In the genomic region with DNA sequence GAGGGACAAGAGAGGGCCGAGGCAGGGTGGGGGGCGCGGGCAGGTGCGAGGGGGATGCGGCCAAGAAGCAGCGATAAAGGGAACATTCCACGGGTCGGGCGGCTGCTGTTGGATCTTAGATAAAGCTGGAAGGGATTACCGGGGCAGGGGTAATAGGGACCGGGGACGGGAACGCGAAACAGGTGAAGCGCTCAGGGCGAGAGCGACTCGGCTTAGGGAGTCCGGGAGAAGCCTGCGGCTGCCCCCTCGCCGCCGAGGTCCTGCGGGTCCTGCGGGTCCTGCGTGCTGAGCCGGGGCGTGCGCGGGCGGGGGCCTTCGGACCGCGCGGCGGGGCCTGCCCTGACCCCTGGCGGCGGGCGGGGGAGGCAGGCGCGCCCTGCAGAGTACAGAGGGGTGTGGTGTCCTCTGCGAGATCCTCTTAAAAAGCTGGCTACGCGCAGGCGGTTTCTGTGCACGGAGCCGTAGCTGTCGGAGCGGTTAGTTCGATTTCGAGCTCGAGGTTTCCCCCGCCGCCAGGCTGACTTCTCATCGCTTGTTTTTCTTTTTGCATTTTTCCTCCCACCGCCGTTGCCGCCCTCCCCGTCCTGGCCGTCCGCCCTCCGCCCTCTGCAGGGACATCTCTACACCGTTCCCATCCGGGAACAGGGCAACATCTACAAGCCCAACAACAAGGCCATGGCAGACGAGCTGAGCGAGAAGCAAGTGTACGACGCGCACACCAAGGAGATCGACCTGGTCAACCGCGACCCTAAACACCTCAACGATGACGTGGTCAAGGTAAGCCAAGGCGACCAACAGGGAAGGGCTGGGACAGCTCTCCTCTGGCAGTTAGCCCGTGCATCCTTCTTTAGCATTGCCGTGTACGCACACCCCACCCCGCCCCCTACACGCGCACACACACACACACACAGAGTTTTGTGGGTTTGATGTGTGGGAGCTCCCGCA, we compare ENCODE assay signal across 1 cellular context.
TF ChIP-seq lines count a peak whose summit lies in the region.

No MANE protein-coding gene starts in this region.

TF ChIP-seq in K562, 482 proteins besides CTCF, POLR2A, EP300 and RAD21 (continued from another document and continues in another):
- TF ChIP-seq, protein P1, sequence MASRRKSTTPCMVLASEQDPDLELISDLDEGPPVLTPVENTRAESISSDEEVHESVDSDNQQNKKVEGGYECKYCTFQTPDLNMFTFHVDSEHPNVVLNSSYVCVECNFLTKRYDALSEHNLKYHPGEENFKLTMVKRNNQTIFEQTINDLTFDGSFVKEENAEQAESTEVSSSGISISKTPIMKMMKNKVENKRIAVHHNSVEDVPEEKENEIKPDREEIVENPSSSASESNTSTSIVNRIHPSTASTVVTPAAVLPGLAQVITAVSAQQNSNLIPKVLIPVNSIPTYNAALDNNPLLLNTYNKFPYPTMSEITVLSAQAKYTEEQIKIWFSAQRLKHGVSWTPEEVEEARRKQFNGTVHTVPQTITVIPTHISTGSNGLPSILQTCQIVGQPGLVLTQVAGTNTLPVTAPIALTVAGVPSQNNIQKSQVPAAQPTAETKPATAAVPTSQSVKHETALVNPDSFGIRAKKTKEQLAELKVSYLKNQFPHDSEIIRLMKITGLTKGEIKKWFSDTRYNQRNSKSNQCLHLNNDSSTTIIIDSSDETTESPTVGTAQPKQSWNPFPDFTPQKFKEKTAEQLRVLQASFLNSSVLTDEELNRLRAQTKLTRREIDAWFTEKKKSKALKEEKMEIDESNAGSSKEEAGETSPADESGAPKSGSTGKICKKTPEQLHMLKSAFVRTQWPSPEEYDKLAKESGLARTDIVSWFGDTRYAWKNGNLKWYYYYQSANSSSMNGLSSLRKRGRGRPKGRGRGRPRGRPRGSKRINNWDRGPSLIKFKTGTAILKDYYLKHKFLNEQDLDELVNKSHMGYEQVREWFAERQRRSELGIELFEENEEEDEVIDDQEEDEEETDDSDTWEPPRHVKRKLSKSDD (conservative IDR thresholded peaks at IDR 0.05; ENCODE audit: low read length) = no peak
- no peak for TF ChIP-seq ZNF232 (CRISPR knock-in tag; IDR thresholded peaks at IDR 0.05)
- TF ChIP-seq CBX3 (IDR thresholded peaks at IDR 0.05; ENCODE audit: borderline replicate concordance in 1 of 2, low read length in 2 of 2) = no peak
- TF ChIP-seq ATF1 (CRISPR knock-in tag; IDR thresholded peaks at IDR 0.05) = no peak
- TF ChIP-seq ATF1 (tag; IDR thresholded peaks at IDR 0.05) = peak; percentile 55
- no peak for TF ChIP-seq CHD1 (IDR thresholded peaks at IDR 0.05; ENCODE audit: low read length)
- TF ChIP-seq SMARCC2 (IDR thresholded peaks at IDR 0.05; ENCODE audit: low read depth) = no peak
- TF ChIP-seq, protein P2, sequence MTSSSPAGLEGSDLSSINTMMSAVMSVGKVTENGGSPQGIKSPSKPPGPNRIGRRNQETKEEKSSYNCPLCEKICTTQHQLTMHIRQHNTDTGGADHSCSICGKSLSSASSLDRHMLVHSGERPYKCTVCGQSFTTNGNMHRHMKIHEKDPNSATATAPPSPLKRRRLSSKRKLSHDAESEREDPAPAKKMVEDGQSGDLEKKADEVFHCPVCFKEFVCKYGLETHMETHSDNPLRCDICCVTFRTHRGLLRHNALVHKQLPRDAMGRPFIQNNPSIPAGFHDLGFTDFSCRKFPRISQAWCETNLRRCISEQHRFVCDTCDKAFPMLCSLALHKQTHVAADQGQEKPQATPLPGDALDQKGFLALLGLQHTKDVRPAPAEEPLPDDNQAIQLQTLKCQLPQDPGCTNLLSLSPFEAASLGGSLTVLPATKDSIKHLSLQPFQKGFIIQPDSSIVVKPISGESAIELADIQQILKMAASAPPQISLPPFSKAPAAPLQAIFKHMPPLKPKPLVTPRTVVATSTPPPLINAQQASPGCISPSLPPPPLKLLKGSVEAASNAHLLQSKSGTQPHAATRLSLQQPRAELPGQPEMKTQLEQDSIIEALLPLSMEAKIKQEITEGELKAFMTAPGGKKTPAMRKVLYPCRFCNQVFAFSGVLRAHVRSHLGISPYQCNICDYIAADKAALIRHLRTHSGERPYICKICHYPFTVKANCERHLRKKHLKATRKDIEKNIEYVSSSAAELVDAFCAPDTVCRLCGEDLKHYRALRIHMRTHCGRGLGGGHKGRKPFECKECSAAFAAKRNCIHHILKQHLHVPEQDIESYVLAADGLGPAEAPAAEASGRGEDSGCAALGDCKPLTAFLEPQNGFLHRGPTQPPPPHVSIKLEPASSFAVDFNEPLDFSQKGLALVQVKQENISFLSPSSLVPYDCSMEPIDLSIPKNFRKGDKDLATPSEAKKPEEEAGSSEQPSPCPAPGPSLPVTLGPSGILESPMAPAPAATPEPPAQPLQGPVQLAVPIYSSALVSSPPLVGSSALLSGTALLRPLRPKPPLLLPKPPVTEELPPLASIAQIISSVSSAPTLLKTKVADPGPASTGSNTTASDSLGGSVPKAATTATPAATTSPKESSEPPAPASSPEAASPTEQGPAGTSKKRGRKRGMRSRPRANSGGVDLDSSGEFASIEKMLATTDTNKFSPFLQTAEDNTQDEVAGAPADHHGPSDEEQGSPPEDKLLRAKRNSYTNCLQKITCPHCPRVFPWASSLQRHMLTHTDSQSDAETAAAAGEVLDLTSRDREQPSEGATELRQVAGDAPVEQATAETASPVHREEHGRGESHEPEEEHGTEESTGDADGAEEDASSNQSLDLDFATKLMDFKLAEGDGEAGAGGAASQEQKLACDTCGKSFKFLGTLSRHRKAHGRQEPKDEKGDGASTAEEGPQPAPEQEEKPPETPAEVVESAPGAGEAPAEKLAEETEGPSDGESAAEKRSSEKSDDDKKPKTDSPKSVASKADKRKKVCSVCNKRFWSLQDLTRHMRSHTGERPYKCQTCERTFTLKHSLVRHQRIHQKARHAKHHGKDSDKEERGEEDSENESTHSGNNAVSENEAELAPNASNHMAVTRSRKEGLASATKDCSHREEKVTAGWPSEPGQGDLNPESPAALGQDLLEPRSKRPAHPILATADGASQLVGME (CRISPR knock-in tag; IDR thresholded peaks at IDR 0.05) = peak; percentile 9; the same call in 1 of the 2 replicates
- TF ChIP-seq FOSL1 (tag; conservative IDR thresholded peaks at IDR 0.05) = peak; percentile 9; the same call in 1 of the 2 replicates
- TF ChIP-seq HEY1 (CRISPR knock-in tag; IDR thresholded peaks at IDR 0.05; ENCODE audit: borderline replicate concordance) = no peak
- peak; percentile 32; the same call in 1 of the 2 replicates for TF ChIP-seq EGR1 (conservative IDR thresholded peaks at IDR 0.05)
- TF ChIP-seq BMI1 (IDR thresholded peaks at IDR 0.05; ENCODE audit: low read length) = no peak
- peak in 1 of 2 experiments; percentile 92; a peak in 1 of 4 replicates for TF ChIP-seq NONO (IDR thresholded peaks at IDR 0.05; ENCODE audit: low read depth in 2 of 2, low read length in 1 of 2)
- no peak for TF ChIP-seq SPI1 (IDR thresholded peaks at IDR 0.05; ENCODE audit: borderline replicate concordance, low read depth, low read length)
- TF ChIP-seq ESRRB (CRISPR knock-in tag; IDR thresholded peaks at IDR 0.05; ENCODE audit: borderline replicate concordance) = no peak
- peak; percentile 71 for TF ChIP-seq ZEB2 (IDR thresholded peaks at IDR 0.05)
- TF ChIP-seq SAP30 (IDR thresholded peaks at IDR 0.05; ENCODE audit: borderline replicate concordance, insufficient read depth, low read depth, low read length, poor library complexity, severe bottlenecking) = peak; percentile 52
- TF ChIP-seq, protein P3, sequence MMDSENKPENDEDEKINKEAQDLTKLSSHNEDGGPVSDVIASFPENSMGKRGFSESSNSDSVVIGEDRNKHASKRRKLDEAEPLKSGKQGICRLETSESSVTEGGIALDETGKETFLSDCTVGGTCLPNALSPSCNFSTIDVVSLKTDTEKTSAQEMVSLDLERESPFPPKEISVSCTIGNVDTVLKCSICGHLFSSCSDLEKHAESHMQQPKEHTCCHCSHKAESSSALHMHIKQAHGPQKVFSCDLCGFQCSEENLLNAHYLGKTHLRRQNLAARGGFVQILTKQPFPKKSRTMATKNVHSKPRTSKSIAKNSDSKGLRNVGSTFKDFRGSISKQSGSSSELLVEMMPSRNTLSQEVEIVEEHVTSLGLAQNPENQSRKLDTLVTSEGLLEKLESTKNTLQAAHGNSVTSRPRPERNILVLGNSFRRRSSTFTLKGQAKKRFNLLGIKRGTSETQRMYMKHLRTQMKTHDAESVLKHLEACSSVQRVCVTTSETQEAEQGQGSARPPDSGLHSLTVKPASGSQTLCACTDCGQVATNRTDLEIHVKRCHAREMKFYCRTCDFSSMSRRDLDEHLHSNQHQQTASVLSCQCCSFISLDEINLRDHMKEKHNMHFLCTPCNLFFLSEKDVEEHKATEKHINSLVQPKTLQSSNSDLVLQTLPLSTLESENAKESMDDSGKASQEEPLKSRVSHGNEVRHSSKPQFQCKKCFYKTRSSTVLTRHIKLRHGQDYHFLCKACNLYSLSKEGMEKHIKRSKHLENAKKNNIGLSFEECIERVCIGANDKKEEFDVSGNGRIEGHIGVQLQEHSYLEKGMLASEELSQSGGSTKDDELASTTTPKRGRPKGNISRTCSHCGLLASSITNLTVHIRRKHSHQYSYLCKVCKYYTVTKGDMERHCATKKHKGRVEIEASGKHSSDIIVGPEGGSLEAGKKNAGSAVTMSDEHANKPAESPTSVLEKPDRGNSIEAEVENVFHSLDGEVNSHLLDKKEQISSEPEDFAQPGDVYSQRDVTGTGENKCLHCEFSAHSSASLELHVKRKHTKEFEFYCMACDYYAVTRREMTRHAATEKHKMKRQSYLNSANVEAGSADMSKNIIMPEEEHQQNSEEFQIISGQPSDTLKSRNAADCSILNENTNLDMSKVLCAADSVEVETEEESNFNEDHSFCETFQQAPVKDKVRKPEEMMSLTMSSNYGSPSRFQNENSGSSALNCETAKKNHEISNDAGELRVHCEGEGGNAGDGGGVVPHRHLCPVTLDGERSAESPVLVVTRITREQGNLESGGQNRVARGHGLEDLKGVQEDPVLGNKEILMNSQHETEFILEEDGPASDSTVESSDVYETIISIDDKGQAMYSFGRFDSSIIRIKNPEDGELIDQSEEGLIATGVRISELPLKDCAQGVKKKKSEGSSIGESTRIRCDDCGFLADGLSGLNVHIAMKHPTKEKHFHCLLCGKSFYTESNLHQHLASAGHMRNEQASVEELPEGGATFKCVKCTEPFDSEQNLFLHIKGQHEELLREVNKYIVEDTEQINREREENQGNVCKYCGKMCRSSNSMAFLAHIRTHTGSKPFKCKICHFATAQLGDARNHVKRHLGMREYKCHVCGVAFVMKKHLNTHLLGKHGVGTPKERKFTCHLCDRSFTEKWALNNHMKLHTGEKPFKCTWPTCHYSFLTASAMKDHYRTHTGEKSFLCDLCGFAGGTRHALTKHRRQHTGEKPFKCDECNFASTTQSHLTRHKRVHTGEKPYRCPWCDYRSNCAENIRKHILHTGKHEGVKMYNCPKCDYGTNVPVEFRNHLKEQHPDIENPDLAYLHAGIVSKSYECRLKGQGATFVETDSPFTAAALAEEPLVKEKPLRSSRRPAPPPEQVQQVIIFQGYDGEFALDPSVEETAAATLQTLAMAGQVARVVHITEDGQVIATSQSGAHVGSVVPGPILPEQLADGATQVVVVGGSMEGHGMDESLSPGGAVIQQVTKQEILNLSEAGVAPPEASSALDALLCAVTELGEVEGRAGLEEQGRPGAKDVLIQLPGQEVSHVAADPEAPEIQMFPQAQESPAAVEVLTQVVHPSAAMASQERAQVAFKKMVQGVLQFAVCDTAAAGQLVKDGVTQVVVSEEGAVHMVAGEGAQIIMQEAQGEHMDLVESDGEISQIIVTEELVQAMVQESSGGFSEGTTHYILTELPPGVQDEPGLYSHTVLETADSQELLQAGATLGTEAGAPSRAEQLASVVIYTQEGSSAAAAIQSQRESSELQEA (IDR thresholded peaks at IDR 0.05; ENCODE audit: low read depth) = no peak
- no peak for TF ChIP-seq MEIS2 (IDR thresholded peaks at IDR 0.05; ENCODE audit: partially characterized antibody)
- 0 out of 2 replicates have a peak, but pooled peaks have one; percentile 22 for TF ChIP-seq ETV5 (CRISPR knock-in tag; IDR thresholded peaks at IDR 0.05; ENCODE audit: low read depth)
- TF ChIP-seq ZNF12 (CRISPR knock-in tag; IDR thresholded peaks at IDR 0.05) = 0 out of 2 replicates have a peak, but pooled peaks have one; percentile 18
- TF ChIP-seq ZNF444 (CRISPR knock-in tag; IDR thresholded peaks at IDR 0.05) = no peak
- TF ChIP-seq ZKSCAN3 (CRISPR knock-in tag; IDR thresholded peaks at IDR 0.05) = no peak
- peak; percentile 75; the same call in 1 of the 2 replicates for TF ChIP-seq NR2C2 (CRISPR knock-in tag; IDR thresholded peaks at IDR 0.05)
- no peak for TF ChIP-seq NR2C2 (tag; IDR thresholded peaks at IDR 0.05)
- 0 out of 2 replicates have a peak, but pooled peaks have one; percentile 64 for TF ChIP-seq ZBTB1 (CRISPR knock-in tag; IDR thresholded peaks at IDR 0.05; ENCODE audit: borderline replicate concordance, low read depth)
- TF ChIP-seq MCM7 (IDR thresholded peaks at IDR 0.05) = no peak
- TF ChIP-seq KLF13 (tag; IDR thresholded peaks at IDR 0.05; ENCODE audit: borderline replicate concordance, low read depth) = peak; percentile 84
- no peak for TF ChIP-seq THRAP3 (IDR thresholded peaks at IDR 0.05; ENCODE audit: borderline replicate concordance)
- TF ChIP-seq POLR2G (IDR thresholded peaks at IDR 0.05; ENCODE audit: low read depth, low read length) = peak; percentile 57
- peak; percentile 50; the same call in 1 of the 2 replicates for TF ChIP-seq HDAC8 (tag; IDR thresholded peaks at IDR 0.05)
- TF ChIP-seq SIN3A (IDR thresholded peaks at IDR 0.05; ENCODE audit: borderline replicate concordance in 2 of 2, control insufficient read depth in 1 of 2, low read depth in 2 of 2, low read length in 2 of 2) = peak; percentile 38 to 68; a peak in 2 of 4 replicates
- TF ChIP-seq SRF (CRISPR knock-in tag; IDR thresholded peaks at IDR 0.05) = no peak
- TF ChIP-seq, protein P4, sequence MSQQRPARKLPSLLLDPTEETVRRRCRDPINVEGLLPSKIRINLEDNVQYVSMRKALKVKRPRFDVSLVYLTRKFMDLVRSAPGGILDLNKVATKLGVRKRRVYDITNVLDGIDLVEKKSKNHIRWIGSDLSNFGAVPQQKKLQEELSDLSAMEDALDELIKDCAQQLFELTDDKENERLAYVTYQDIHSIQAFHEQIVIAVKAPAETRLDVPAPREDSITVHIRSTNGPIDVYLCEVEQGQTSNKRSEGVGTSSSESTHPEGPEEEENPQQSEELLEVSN (IDR thresholded peaks at IDR 0.05; ENCODE audit: borderline replicate concordance in 1 of 2, extremely low read depth in 1 of 2, insufficient read depth in 1 of 2, insufficient read length in 1 of 2, low read depth in 1 of 2, low read length in 1 of 2, poor library complexity in 1 of 2, severe bottlenecking in 1 of 2) = peak; percentile 64 to 92
- TF ChIP-seq POLR2H (tag; IDR thresholded peaks at IDR 0.05; ENCODE audit: low read depth) = no peak
- TF ChIP-seq MTA3 (IDR thresholded peaks at IDR 0.05; ENCODE audit: borderline replicate concordance) = peak; percentile 38
- TF ChIP-seq, protein P5, sequence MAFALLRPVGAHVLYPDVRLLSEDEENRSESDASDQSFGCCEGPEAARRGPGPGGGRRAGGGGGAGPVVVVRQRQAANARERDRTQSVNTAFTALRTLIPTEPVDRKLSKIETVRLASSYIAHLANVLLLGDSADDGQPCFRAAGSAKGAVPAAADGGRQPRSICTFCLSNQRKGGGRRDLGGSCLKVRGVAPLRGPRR (CRISPR knock-in tag; IDR thresholded peaks at IDR 0.05) = no peak
- 0 out of 4 replicates have a peak, but pooled peaks of 1 of the 2 experiments have one; percentile 14 for TF ChIP-seq TBL1XR1 (IDR thresholded peaks at IDR 0.05; ENCODE audit: low read length in 2 of 2)
- no peak; the same call in 1 of the 2 replicates for TF ChIP-seq CREB1 (IDR thresholded peaks at IDR 0.05)
- TF ChIP-seq CREB1 (CRISPR knock-in tag; IDR thresholded peaks at IDR 0.05) = peak; percentile 36; the same call in 1 of the 2 replicates
- TF ChIP-seq, protein P6, sequence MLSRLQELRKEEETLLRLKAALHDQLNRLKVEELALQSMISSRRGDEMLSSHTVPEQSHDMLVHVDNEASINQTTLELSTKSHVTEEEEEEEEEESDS (CRISPR knock-in tag; IDR thresholded peaks at IDR 0.05) = no peak
- TF ChIP-seq KDM2B (CRISPR knock-in tag; IDR thresholded peaks at IDR 0.05) = 0 out of 2 replicates have a peak, but pooled peaks have one; percentile 35
